In genomic region chr6:112085666-112086065, GRCh38 we compare ENCODE assay signal across 15 cellular contexts. TPM values are rescaled to one million over a fixed set of nuclear protein-coding genes. Genes with fewer than 3 reads are reported as not detected.
A peak's percentile ranks its signal among the peaks of the same experiment; 100 is the strongest.
DNase-seq lines count a peak whose midpoint lies in the region; ATAC-seq and TF ChIP-seq lines count a peak whose summit lies in the region.
"Had no signal": no experiment of that assay in that cellular context is flagged by ENCODE, and none has a peak within 500 bp of the region (broad histone marks: within the 10 kb centered on the region; RNA-seq: fewer than 3 reads in every experiment).

No MANE protein-coding gene starts in this region.

- no peak for ATAC-seq in DND-41 (ENCODE audit: insufficient read depth, low read depth)
- no peak for ATAC-seq in naive thymus-derived CD8-positive, alpha-beta T cell
- no peak for ATAC-seq in HG02623 (IDR thresholded peaks at IDR 0.05; ENCODE audit: unreplicated experiment)
- ATAC-seq: gastroesophageal sphincter had no signal

- peaks cover 32% of the 10 kb centered on the region for H3K4me1 ChIP-seq in DND-41 (ENCODE audit: insufficient read depth, low read length)

- H3K27ac ChIP-seq in DND-41 (ENCODE audit: low read length) = no peak overlapping the region
- H3K27ac ChIP-seq: ascending aorta had no signal

- H3K4me2 ChIP-seq in DND-41 (ENCODE audit: insufficient read depth, low read length) = peak overlapping the region; percentile 74; the same call in 1 of the 2 replicates

- H3K4me3 ChIP-seq in DND-41 (ENCODE audit: low read depth in 1 of 2, low read length in 2 of 2) = no peak overlapping the region; a peak in 1 of 4 replicates
- peak overlapping the region; percentile 87; the same call in 1 of the 2 replicates for H3K4me3 ChIP-seq in MG63

- no peaks in the 10 kb centered on the region for H3K27me3 ChIP-seq in DND-41 (ENCODE audit: insufficient read depth, low read length, poor library complexity)
- H3K27me3 ChIP-seq in MG63 = no peaks in the 10 kb centered on the region
- H3K27me3 ChIP-seq: ascending aorta, gastroesophageal sphincter had no signal

- TF ChIP-seq CTCF in DND-41 (IDR thresholded peaks at IDR 0.05; ENCODE audit: borderline replicate concordance, extremely low read depth, low read length, poor library complexity, severe bottlenecking) = no peak

- H3K9ac ChIP-seq in DND-41 (ENCODE audit: low read depth, low read length) = no peak overlapping the region

- H3K36me3 ChIP-seq in DND-41 (ENCODE audit: insufficient read depth, low read length) (peaks cover 27% of the 10 kb centered on the region), MG63 (peaks cover 27% of the 10 kb centered on the region)
- H3K36me3 ChIP-seq: ascending aorta had no signal

- H3K9me3 ChIP-seq in DND-41 (ENCODE audit: insufficient read depth, low read length, severe bottlenecking) = no peaks in the 10 kb centered on the region
- no peaks in the 10 kb centered on the region for H3K9me3 ChIP-seq in MG63
- H3K9me3 ChIP-seq: ascending aorta, gastroesophageal sphincter had no signal

- H2AFZ ChIP-seq in DND-41 (ENCODE audit: low read depth, low read length) = no peak overlapping the region

- H3K36me3 Mint-ChIP-seq in naive thymus-derived CD8-positive, alpha-beta T cell = peaks cover 0 to 33% (median 0%) of the 10 kb centered on the region in 3 donors

- peaks cover 2 to 10% (median 7%) of the 10 kb centered on the region in 4 donors for H3K4me1 Mint-ChIP-seq in naive thymus-derived CD8-positive, alpha-beta T cell

- H3K4me3 Mint-ChIP-seq in naive thymus-derived CD8-positive, alpha-beta T cell = peak overlapping the region in 9 of 10 donors; percentile 6 to 65 (median 49)

- peak overlapping the region in 4 of 10 donors; percentile 17 to 83 (median 64) for H3K27ac Mint-ChIP-seq in naive thymus-derived CD8-positive, alpha-beta T cell

- no peaks in the 10 kb centered on the region for H3K9me3 Mint-ChIP-seq in naive thymus-derived CD8-positive, alpha-beta T cell

- H3K27me3 Mint-ChIP-seq in naive thymus-derived CD8-positive, alpha-beta T cell = peaks cover 0 to 13% (median 2%) of the 10 kb centered on the region in 5 donors

- H4K20me1 ChIP-seq in DND-41 (ENCODE audit: insufficient read depth, low read length) = no peaks in the 10 kb centered on the region

- H3K79me2 ChIP-seq in DND-41 (ENCODE audit: insufficient read depth, low read length) = peaks cover 6% of the 10 kb centered on the region

- DNase-seq in DND-41 (no peak), MG63 (no peak), cerebellar cortex (ENCODE audit: low spot score) (peak; percentile 51), medulla oblongata (ENCODE audit: extremely low spot score) (no peak)
- DNase-seq in naive thymus-derived CD8-positive, alpha-beta T cell = no peak
- no peak for DNase-seq in stimulated activated CD4-positive, alpha-beta T cell treated with anti-CD3 and anti-CD28 coated beads, Interleukin-2, amount 100 ng/mL, for 24 hours
- DNase-seq: effector memory CD4-positive, alpha-beta T cell; IMR-90; NCI-H1417 treated with DMSO at 0.1 percent for 48 hours; NCI-H446 treated with DMSO at 0.1 percent for 48 hours; T1000 had no signal

- POLR2A ChIA-PET in naive thymus-derived CD8-positive, alpha-beta T cell (lab: Charles Lee) = interaction anchor here (0.6 to 1.7 kb wide), 2 partner anchors 42 to 77 kb away, joined by 5 to 6 read pairs; no protein-coding TSS in a partner anchor

RNA-seq across cellular contexts. Expression of gene TUBE1, which starts 1.6 kb away (rescaled TPM):
- total RNA-seq in MG63 (2014; rRNA removed; shearing (Covaris generic); ENCODE audit: low replicate concordance) = 23.5 and 57.3 TPM in 2 replicates
- total RNA-seq in naive thymus-derived CD8-positive, alpha-beta T cell = 10 to 100 TPM; 42.3 to 43.0 TPM
- polyA plus RNA-seq in naive thymus-derived CD8-positive, alpha-beta T cell = 10 to 100 TPM; 10.1 to 12.1 (median 11.6) TPM

RNA-seq across cellular contexts. Expression of gene FAM229B, which starts 1.7 kb away (rescaled TPM):
- total RNA-seq in MG63 (2014; rRNA removed; shearing (Covaris generic); ENCODE audit: low replicate concordance) = 3.0 and 13.6 TPM in 2 replicates
- total RNA-seq in naive thymus-derived CD8-positive, alpha-beta T cell = 1 to 10 TPM; 5.5 to 6.1 TPM
- 10 to 100 TPM; 12.3 to 18.4 (median 15.4) TPM for polyA plus RNA-seq in naive thymus-derived CD8-positive, alpha-beta T cell

RNA-seq across cellular contexts. Expression of gene CCN6, which starts 31.8 kb away (rescaled TPM):
- not detected in 2 replicates for total RNA-seq in MG63 (2014; rRNA removed; shearing (Covaris generic); ENCODE audit: low replicate concordance)
- not detected for total RNA-seq in naive thymus-derived CD8-positive, alpha-beta T cell
- polyA plus RNA-seq in naive thymus-derived CD8-positive, alpha-beta T cell = under 1 TPM; 0.08 to 0.21 (median 0.09) TPM
- total RNA-seq: ascending aorta, gastroesophageal sphincter, IMR-90, temporal lobe had no signal
- polyA plus RNA-seq: IMR-90 had no signal
